In genomic region chr4:121227254-121227867, GRCh38 we compare ENCODE assay signal across 9 cellular contexts.
A peak's percentile ranks its signal among the peaks of the same experiment; 100 is the strongest.
DNase-seq lines count a peak whose midpoint lies in the region; ATAC-seq and TF ChIP-seq lines count a peak whose summit lies in the region.
"Had no signal": no experiment of that assay in that cellular context is flagged by ENCODE, and none has a peak within 500 bp of the region (broad histone marks: within the 10 kb centered on the region; RNA-seq: fewer than 3 reads in every experiment).

No MANE protein-coding gene starts in this region.

- intact Hi-C loops in prostate gland (cut with DNase I): no loop called here

- H3K27me3 Mint-ChIP-seq in nephron (ENCODE audit: low read depth): no peaks in the 10 kb centered on the region

- no peaks in the 10 kb centered on the region for H3K36me3 ChIP-seq in neuronal stem cell (replicated peaks in 1 of 2; ENCODE audit: control insufficient read depth in 2 of 2, insufficient read depth in 2 of 2, low read length in 2 of 2)
- H3K36me3 ChIP-seq in prostate gland: no peaks in the 10 kb centered on the region

- in situ Hi-C loops in KBM-7 (cut with MboI; ENCODE audit: low pct_unique_long_range_greater_than_20kb, low sequenced_read_pairs): no loop called here

- H2AK5ac ChIP-seq in neuronal stem cell (ENCODE audit: low read depth, low read length): no peak overlapping the region

- H3K9ac ChIP-seq in neuronal stem cell (ENCODE audit: low read depth, low read length, poor library complexity): no peak overlapping the region

- H3K79me1 ChIP-seq in neuronal stem cell (ENCODE audit: low read depth, low read length): no peaks in the 10 kb centered on the region

- H3K27ac ChIP-seq in neuronal stem cell (replicated peaks; ENCODE audit: low read length) (no peak overlapping the region), prostate gland (no peak overlapping the region)

- peak in 1 of 3 experiments; percentile 30 for TF ChIP-seq CTCF in nephron (IDR thresholded peaks at IDR 0.05; ENCODE audit: unreplicated experiment in 3 of 3)
- peak in 1 of 4 experiments; percentile 10 for TF ChIP-seq CTCF in prostate gland (IDR thresholded peaks at IDR 0.05)

- no peaks in the 10 kb centered on the region for H3K9me3 Mint-ChIP-seq in nephron
- H3K9me3 Mint-ChIP-seq: dendritic cell treated with granulocyte-macrophage colony-stimulating factor and Interleukin-4, amounts not matched to agents 40 ng/mL and 50 ng/mL, for 4 days had no signal

- H3K4me3 ChIP-seq in neuronal stem cell (ENCODE audit: low read length in 2 of 2) (no peak overlapping the region), prostate gland (no peak overlapping the region)

- H3K23ac ChIP-seq in neuronal stem cell (ENCODE audit: low read depth, low read length, poor library complexity): no peak overlapping the region

- no peak overlapping the region for H2AFZ ChIP-seq in neuronal stem cell (ENCODE audit: low read length)

- no peak overlapping the region for H3K4ac ChIP-seq in neuronal stem cell (ENCODE audit: low read length)

- peak; percentile 85 for ATAC-seq in GM18867 (IDR thresholded peaks at IDR 0.05; ENCODE audit: unreplicated experiment)
- ATAC-seq in GM21723 (IDR thresholded peaks at IDR 0.05; ENCODE audit: unreplicated experiment): peak; percentile 81
- ATAC-seq in HG03521 (IDR thresholded peaks at IDR 0.05; ENCODE audit: unreplicated experiment): peak; percentile 78

- no peak overlapping the region for H3K4me3 Mint-ChIP-seq in nephron
- H3K4me3 Mint-ChIP-seq: dendritic cell treated with granulocyte-macrophage colony-stimulating factor and Interleukin-4, amounts not matched to agents 40 ng/mL and 50 ng/mL, for 4 days had no signal

- H3K4me1 ChIP-seq in neuronal stem cell (ENCODE audit: control insufficient read depth in 2 of 2, insufficient read depth in 1 of 2, low read depth in 1 of 2, low read length in 2 of 2): peaks cover 1 to 3% of the 10 kb centered on the region in 2 donors
- H3K4me1 ChIP-seq in prostate gland (replicated peaks): no peaks in the 10 kb centered on the region

- H4K91ac ChIP-seq in neuronal stem cell (ENCODE audit: low read depth, low read length, poor library complexity): no peak overlapping the region

- H3K14ac ChIP-seq in neuronal stem cell (ENCODE audit: low read length): no peak overlapping the region

- no peak overlapping the region for H2BK120ac ChIP-seq in neuronal stem cell (ENCODE audit: low read depth, low read length)

- peak overlapping the region; percentile 36 to 78 (median 76) for H3K27ac Mint-ChIP-seq in nephron
- H3K27ac Mint-ChIP-seq: dendritic cell treated with granulocyte-macrophage colony-stimulating factor and Interleukin-4, amounts not matched to agents 40 ng/mL and 50 ng/mL, for 4 days had no signal

- TF ChIP-seq POLR2A in prostate gland (IDR thresholded peaks at IDR 0.05): no peak

- no peak overlapping the region for H2BK12ac ChIP-seq in neuronal stem cell (ENCODE audit: low read length)

- H3K4me2 ChIP-seq in neuronal stem cell (ENCODE audit: insufficient read depth, low read length, poor library complexity, severe bottlenecking): no peak overlapping the region

- no CpG with 5 or more reads among the region's 3 CpGs for WGBS in neuronal stem cell (ENCODE audit: extremely low coverage in 2 of 2, insufficient read length in 2 of 2, insufficient replicate concordance in 1 of 2), 2 donors
- WGBS in prostate gland: 90% methylated on average over 3 of the region's 3 CpGs

- no peaks in the 10 kb centered on the region for H3K27me3 ChIP-seq in neuronal stem cell (ENCODE audit: control insufficient read depth in 3 of 3, insufficient read depth in 3 of 3, low read depth in 1 of 3, low read length in 3 of 3)
- H3K27me3 ChIP-seq in prostate gland (replicated peaks; ENCODE audit: insufficient read depth): no peaks in the 10 kb centered on the region

- H2BK5ac ChIP-seq in neuronal stem cell (ENCODE audit: low read length): no peak overlapping the region

- H3K4me1 Mint-ChIP-seq in nephron: peaks cover 24% of the 10 kb centered on the region

- DNase-seq in KBM-7 (no peak), neuronal stem cell (ENCODE audit: low spot score) (no peak), prostate gland (ENCODE audit: low spot score) (no peak)
- DNase-seq: mesenchymal stem cell had no signal

- H3K18ac ChIP-seq in neuronal stem cell (ENCODE audit: low read length): no peak overlapping the region

- no peaks in the 10 kb centered on the region for H3K36me3 Mint-ChIP-seq in nephron (ENCODE audit: low read depth)

- H3K9me3 ChIP-seq in neuronal stem cell (replicated peaks in 1 of 2; ENCODE audit: control insufficient read depth in 2 of 2, insufficient read depth in 1 of 2, low read depth in 1 of 2, low read length in 2 of 2) (no peaks in the 10 kb centered on the region), prostate gland (no peaks in the 10 kb centered on the region)

- H4K8ac ChIP-seq in neuronal stem cell (ENCODE audit: low read depth, low read length): no peak overlapping the region

- H2BK15ac ChIP-seq in neuronal stem cell (ENCODE audit: low read length): no peak overlapping the region
